Comparison of ENCODE assay signal across 9 cellular contexts in genomic region chr9:107638496-107638895, GRCh38.
A peak's percentile ranks its signal among the peaks of the same experiment; 100 is the strongest.
DNase-seq lines count a peak whose midpoint lies in the region; ATAC-seq and TF ChIP-seq lines count a peak whose summit lies in the region.
"Had no signal": no experiment of that assay in that cellular context is flagged by ENCODE, and none has a peak within 500 bp of the region (broad histone marks: within the 10 kb centered on the region; RNA-seq: fewer than 3 reads in every experiment).

No MANE protein-coding gene starts in this region.

- DNase-seq in AG04450 (ENCODE audit: low read depth, low spot score) = no peak
- no peak for DNase-seq in PC-3
- DNase-seq in endothelial cell (ENCODE audit: low spot score) = no peak
- no peak for DNase-seq in neural progenitor cell (ENCODE audit: low spot score)
- no peak for DNase-seq in stimulated activated CD4-positive, alpha-beta T cell treated with anti-CD3 and anti-CD28 coated beads, Interleukin-12 subunit alpha, Interleukin-12 subunit beta, amount 100 ng/mL, for 4 hours
- DNase-seq in amygdala (lab: John Stamatoyannopoulos, UW) = no peak
- DNase-seq in NCI-H524 (lab: John Stamatoyannopoulos, UW) = no peak
- DNase-seq: GF-D8 had no signal

- H3K9me3 ChIP-seq in AG04450 (ENCODE audit: control insufficient read depth, insufficient read depth, low read length) (no peaks in the 10 kb centered on the region), PC-3 (ENCODE audit: low read length) (no peaks in the 10 kb centered on the region), neural progenitor cell (ENCODE audit: low read depth) (no peaks in the 10 kb centered on the region)

- H3K36me3 Mint-ChIP-seq in endothelial cell (ENCODE audit: low read depth, unreplicated experiment) = no peaks in the 10 kb centered on the region
- no peaks in the 10 kb centered on the region for H3K36me3 Mint-ChIP-seq in neural progenitor cell

- H3K27me3 Mint-ChIP-seq in endothelial cell (ENCODE audit: unreplicated experiment) = peaks cover 6% of the 10 kb centered on the region
- H3K27me3 Mint-ChIP-seq in neural progenitor cell (ENCODE audit: insufficient read depth, low read depth) = peaks cover 20% of the 10 kb centered on the region

- TF ChIP-seq CTCF in AG04450 (IDR thresholded peaks at IDR 0.05; ENCODE audit: low read depth, low read length) (no peak), PC-3 (conservative IDR thresholded peaks at IDR 0.05; ENCODE audit: low read depth, low read length) (no peak), endothelial cell (IDR thresholded peaks at IDR 0.05; ENCODE audit: unreplicated experiment) (no peak), neural progenitor cell (IDR thresholded peaks at IDR 0.05) (no peak)

- H3K27ac Mint-ChIP-seq in endothelial cell (ENCODE audit: unreplicated experiment) (peak overlapping the region; percentile 95), neural progenitor cell (no peak overlapping the region)

- H3K9me3 Mint-ChIP-seq in endothelial cell (ENCODE audit: unreplicated experiment) (no peaks in the 10 kb centered on the region), neural progenitor cell (no peaks in the 10 kb centered on the region)

- H4K20me1 ChIP-seq in PC-3 (ENCODE audit: low read length) = no peaks in the 10 kb centered on the region
- no peaks in the 10 kb centered on the region for H4K20me1 ChIP-seq in neural progenitor cell (ENCODE audit: low read depth)

- ATAC-seq in PC-3 (no peak), HG03469 (IDR thresholded peaks at IDR 0.05; ENCODE audit: unreplicated experiment) (no peak)

- H3K27me3 ChIP-seq in AG04450 (ENCODE audit: control insufficient read depth, insufficient read depth, low read length) (no peaks in the 10 kb centered on the region), PC-3 (ENCODE audit: low read length) (no peaks in the 10 kb centered on the region), neural progenitor cell (peaks cover 42% of the 10 kb centered on the region)

- H3K4me1 ChIP-seq in PC-3 (ENCODE audit: insufficient read depth, low read length) (no peaks in the 10 kb centered on the region), neural progenitor cell (peaks cover 6% of the 10 kb centered on the region)

- POLR2A ChIA-PET in AG04450 (lab: Yijun Ruan, JAX) = no interaction called here
- POLR2A ChIA-PET in PC-3 (lab: Charles Lee; ENCODE audit: unreplicated experiment) = no interaction called here

- BruUV-seq in PC-3 (replicated peaks; lab: Mats Ljungman, UMichigan) = TSS peak; percentile 48

- H3K4me3 Mint-ChIP-seq in endothelial cell (ENCODE audit: unreplicated experiment) (peak overlapping the region; percentile 79), neural progenitor cell (peak overlapping the region; percentile 81)

- H2AFZ ChIP-seq in PC-3 (ENCODE audit: low read length) (peak overlapping the region; percentile 89; the same call in 1 of the 2 replicates), neural progenitor cell (replicated peaks) (peak overlapping the region; percentile 84)

- H3K36me3 ChIP-seq in PC-3 (ENCODE audit: low read depth, low read length) (no peaks in the 10 kb centered on the region), neural progenitor cell (no peaks in the 10 kb centered on the region)

- H3F3A ChIP-seq in PC-3 (ENCODE audit: low read length, unreplicated experiment) (no peaks in the 10 kb centered on the region), neural progenitor cell (ENCODE audit: low read depth) (peaks cover 6% of the 10 kb centered on the region)

- peak overlapping the region; percentile 95 for H3K27ac ChIP-seq in AG04450 (ENCODE audit: low read depth, low read length)
- H3K27ac ChIP-seq in PC-3 (ENCODE audit: low read length) = no peak overlapping the region
- no peak overlapping the region for H3K27ac ChIP-seq in neural progenitor cell

- H3K79me2 ChIP-seq in PC-3 (ENCODE audit: low read length) (no peaks in the 10 kb centered on the region), neural progenitor cell (ENCODE audit: low read depth) (no peaks in the 10 kb centered on the region)

- peaks cover 39% of the 10 kb centered on the region for H3K4me1 Mint-ChIP-seq in endothelial cell (ENCODE audit: unreplicated experiment)
- H3K4me1 Mint-ChIP-seq in neural progenitor cell = peaks cover 35% of the 10 kb centered on the region

- peak overlapping the region; percentile 88 for H3K4me2 ChIP-seq in PC-3 (ENCODE audit: low read length)
- peak overlapping the region; percentile 69 for H3K4me2 ChIP-seq in neural progenitor cell

- CTCF ChIA-PET in AG04450 (lab: Charles Lee) = interaction anchor here (0.7 kb wide), 1 partner anchor 152 kb away, joined by 4 read pairs; no protein-coding TSS in a partner anchor
- CTCF ChIA-PET in PC-3 (lab: Charles Lee) = no interaction called here

- intact Hi-C loops in PC-3 (cut with micrococcal nuclease) = loop anchor here (5.0 kb wide), 1 partner anchor 99 kb away; no protein-coding TSS in a partner anchor

- H3K9me2 ChIP-seq in PC-3 (replicated peaks; ENCODE audit: low read length) = no peaks in the 10 kb centered on the region

- H3K9ac ChIP-seq in PC-3 (ENCODE audit: low read length) (no peak overlapping the region), neural progenitor cell (no peak overlapping the region)

- peak overlapping the region; percentile 63 for H3K4me3 ChIP-seq in AG04450 (ENCODE audit: low read depth, low read length)
- peak overlapping the region; percentile 73 for H3K4me3 ChIP-seq in PC-3 (ENCODE audit: low read length)
- H3K4me3 ChIP-seq in neural progenitor cell = peak overlapping the region; percentile 42
